In the genomic region with DNA sequence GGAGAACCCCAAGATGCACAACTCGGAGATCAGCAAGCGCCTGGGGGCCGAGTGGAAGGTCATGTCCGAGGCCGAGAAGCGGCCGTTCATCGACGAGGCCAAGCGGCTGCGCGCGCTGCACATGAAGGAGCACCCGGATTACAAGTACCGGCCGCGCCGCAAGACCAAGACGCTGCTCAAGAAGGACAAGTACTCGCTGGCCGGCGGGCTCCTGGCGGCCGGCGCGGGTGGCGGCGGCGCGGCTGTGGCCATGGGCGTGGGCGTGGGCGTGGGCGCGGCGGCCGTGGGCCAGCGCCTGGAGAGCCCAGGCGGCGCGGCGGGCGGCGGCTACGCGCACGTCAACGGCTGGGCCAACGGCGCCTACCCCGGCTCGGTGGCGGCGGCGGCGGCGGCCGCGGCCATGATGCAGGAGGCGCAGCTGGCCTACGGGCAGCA, we compare ENCODE assay signal across 15 cellular contexts. TPM values are rescaled to one million over a fixed set of nuclear protein-coding genes. Genes with fewer than 3 reads are reported as not detected.
DNase-seq lines count a peak whose midpoint lies in the region; ATAC-seq and TF ChIP-seq lines count a peak whose summit lies in the region.
"Had no signal": no experiment of that assay in that cellular context is flagged by ENCODE, and none has a peak within 500 bp of the region (broad histone marks: within the 10 kb centered on the region; RNA-seq: fewer than 3 reads in every experiment).

No MANE protein-coding gene starts in this region.

- H3K27me3 ChIP-seq in HUES6 (ENCODE audit: control insufficient read depth, insufficient read depth, low read length) = peaks cover 94% of the 10 kb centered on the region
- peaks cover 80% of the 10 kb centered on the region for H3K27me3 ChIP-seq in adrenal gland
- H3K27me3 ChIP-seq: SJCRH30 had no signal

- intact Hi-C loops in adrenal gland (cut with DNase I) = no loop called here

- TF ChIP-seq POLR2A in adrenal gland (IDR thresholded peaks at IDR 0.05) = no peak

- H3K9ac ChIP-seq in HUES6 (ENCODE audit: low read length) = no peak overlapping the region

- H3K27me3 Mint-ChIP-seq in brain (peaks cover 38% of the 10 kb centered on the region), neural crest cell (ENCODE audit: low read depth) (peaks cover 66% of the 10 kb centered on the region)

- WGBS in adrenal gland, 4 donors = 0 to 2% (median 1%) methylated on average over 18 to 61 of the region's 61 CpGs; no CpG with 5 or more reads in 1 of the 4 donors

- peaks cover 15% of the 10 kb centered on the region for H3K4me1 ChIP-seq in HUES6 (ENCODE audit: control insufficient read depth, insufficient read depth, low read length)
- peaks cover 0 to 3% of the 10 kb centered on the region in 2 donors for H3K4me1 ChIP-seq in adrenal gland (replicated peaks in 1 of 2)
- H3K4me1 ChIP-seq: SJCRH30 had no signal

- TF ChIP-seq CTCF in brain (conservative IDR thresholded peaks at IDR 0.05) = no peak
- no peak for TF ChIP-seq CTCF in neural crest cell (conservative IDR thresholded peaks at IDR 0.05)
- TF ChIP-seq CTCF in adrenal gland (IDR thresholded peaks at IDR 0.05) = no peak

- no peaks in the 10 kb centered on the region for H3K36me3 ChIP-seq in HUES6 (ENCODE audit: control insufficient read depth, insufficient read depth, low read length)
- no peaks in the 10 kb centered on the region for H3K36me3 ChIP-seq in adrenal gland (replicated peaks in 1 of 2)
- H3K36me3 ChIP-seq: SJCRH30 had no signal

- DNase-seq in DMS79 (lab: John Stamatoyannopoulos, UW) (peak; percentile 64), neural crest cell (ENCODE audit: low read depth, low spot score) (no peak), adrenal gland (no peak), germinal center (ENCODE audit: low spot score) (no peak)
- DNase-seq: activated naive CD4-positive, alpha-beta T cell treated with anti-CD3 and anti-CD28 coated beads, Interleukin-2, amount 10 ng/mL, durations not matched to agents 7 days and 5 days; SJCRH30; stimulated activated CD4-positive, alpha-beta T cell treated with anti-CD3 and anti-CD28 coated beads, Interleukin-4, amount 100 ng/mL, for 24 hours had no signal

- H3K4me1 Mint-ChIP-seq in brain (peaks cover 63% of the 10 kb centered on the region), neural crest cell (peaks cover 51% of the 10 kb centered on the region)
- H3K4me1 Mint-ChIP-seq: activated naive CD4-positive, alpha-beta T cell treated with anti-CD3 and anti-CD28 coated beads, Interleukin-2, amount 10 ng/mL, durations not matched to agents 7 days and 5 days had no signal

- H3K4me3 Mint-ChIP-seq in brain (peak overlapping the region; percentile 81 to 86 (median 83)), neural crest cell (peak overlapping the region; percentile 88)
- H3K4me3 Mint-ChIP-seq: activated naive CD4-positive, alpha-beta T cell treated with anti-CD3 and anti-CD28 coated beads, Interleukin-2, amount 10 ng/mL, durations not matched to agents 7 days and 5 days; stimulated activated effector memory CD8-positive, alpha-beta T cell treated with anti-CD3 and anti-CD28 coated beads, Interleukin-12 subunit alpha, Interleukin-12 subunit beta, amount 100 ng/mL, for 72 hours had no signal

- H3K9me3 ChIP-seq in HUES6 (ENCODE audit: control insufficient read depth, insufficient read depth, low read depth, low read length) = no peaks in the 10 kb centered on the region
- no peaks in the 10 kb centered on the region for H3K9me3 ChIP-seq in adrenal gland (replicated peaks in 1 of 3)
- H3K9me3 ChIP-seq: SJCRH30 had no signal

- H3K4me3 ChIP-seq in HUES6 (ENCODE audit: low read depth, low read length) (peak overlapping the region; percentile 45; the same call in 1 of the 2 replicates), adrenal gland (no peak overlapping the region)
- H3K4me3 ChIP-seq: SJCRH30 had no signal

- H3K27ac ChIP-seq in HUES6 (ENCODE audit: low read depth, low read length) = no peak overlapping the region
- no peak overlapping the region for H3K27ac ChIP-seq in adrenal gland
- H3K27ac ChIP-seq: SJCRH30 had no signal

- H3K9me3 Mint-ChIP-seq in brain = peaks cover 0 to 3% (median 2%) of the 10 kb centered on the region in 5 experiments
- no peaks in the 10 kb centered on the region for H3K9me3 Mint-ChIP-seq in neural crest cell
- H3K9me3 Mint-ChIP-seq: stimulated activated effector memory CD8-positive, alpha-beta T cell treated with anti-CD3 and anti-CD28 coated beads, Interleukin-12 subunit alpha, Interleukin-12 subunit beta, amount 100 ng/mL, for 72 hours had no signal

- ATAC-seq in HG03378 (IDR thresholded peaks at IDR 0.05; ENCODE audit: unreplicated experiment) = no peak
- ATAC-seq: sciatic nerve; stimulated activated effector memory CD8-positive, alpha-beta T cell treated with anti-CD3 and anti-CD28 coated beads, Interleukin-12 subunit alpha, Interleukin-12 subunit beta, amount 100 ng/mL, for 72 hours had no signal

- H3K27ac Mint-ChIP-seq in brain = peak overlapping the region in 4 of 5 experiments; percentile 53 to 95 (median 92)
- H3K27ac Mint-ChIP-seq in neural crest cell (ENCODE audit: unreplicated experiment) = no peak overlapping the region
- H3K27ac Mint-ChIP-seq: CD14-positive monocyte; stimulated activated effector memory CD8-positive, alpha-beta T cell treated with anti-CD3 and anti-CD28 coated beads, Interleukin-12 subunit alpha, Interleukin-12 subunit beta, amount 100 ng/mL, for 72 hours had no signal

- H3K36me3 Mint-ChIP-seq in brain (peaks cover 21% of the 10 kb centered on the region), neural crest cell (ENCODE audit: low read depth) (peaks cover 19% of the 10 kb centered on the region)

RNA-seq across cellular contexts. Expression of a gene that starts 0.9 kb away (rescaled TPM):
- polyA plus RNA-seq in brain (ENCODE audit: insufficient read depth, low read depth, low replicate concordance) (98.5 TPM), adrenal gland (not detected)
- total RNA-seq in neural crest cell (41.2 and 41.4 TPM in 2 replicates), adrenal gland (not detected)
- total RNA-seq: G401, kidney epithelial cell, sciatic nerve, SJCRH30 had no signal
- polyA plus RNA-seq: CD14-positive monocyte had no signal

Comparison
In these comparisons a context has a peak if more than half of its experiments do, and no peak if none do; other contexts are left out.
1. RNA of a gene that starts 0.9 kb away (total RNA-seq): 41.2 to 41.4 TPM in neural crest cell; not detected in adrenal gland; every median in the first group is over 10 times any median in the second.